17 cellular contexts compared by ENCODE assay signal in genomic region chr11:113663567-113663966, GRCh38. TPM values are rescaled to one million over a fixed set of nuclear protein-coding genes. Genes with fewer than 3 reads are reported as not detected.
A peak's percentile ranks its signal among the peaks of the same experiment; 100 is the strongest.
DNase-seq lines count a peak whose midpoint lies in the region; ATAC-seq and TF ChIP-seq lines count a peak whose summit lies in the region.
"Had no signal": no experiment of that assay in that cellular context is flagged by ENCODE, and none has a peak within 500 bp of the region (broad histone marks: within the 10 kb centered on the region; RNA-seq: fewer than 3 reads in every experiment).

No MANE protein-coding gene starts in this region.

- H3K4me1 Mint-ChIP-seq in activated T-cell treated with anti-CD3 and anti-CD28 coated beads, Interleukin-2, amount 50 U/mL, for 72 hours (ENCODE audit: low read depth) = no peaks in the 10 kb centered on the region
- H3K4me1 Mint-ChIP-seq in stimulated activated memory B cell treated with anti-CD40 and anti-IgM and Interleukin-4, amounts not matched to agents 10 μg/mL and 1 μg/mL and 100 μg/mL, for 72 hours = no peaks in the 10 kb centered on the region

- TF ChIP-seq CTCF in Panc1 (IDR thresholded peaks at IDR 0.05) = no peak

- no peaks in the 10 kb centered on the region for H3K36me3 ChIP-seq in Panc1 (ENCODE audit: control insufficient read depth, insufficient read depth, low read length)
- H3K36me3 ChIP-seq: lower lobe of right lung had no signal

- no peak for DNase-seq in activated T-cell treated with anti-CD3 and anti-CD28 coated beads, Interleukin-2, amount 50 U/mL, for 72 hours
- DNase-seq in activated T-cell treated with anti-CD3 and anti-CD28 coated beads for 4 hours = no peak
- no peak for DNase-seq in Panc1 (ENCODE audit: low read depth, low spot score)
- no peak for DNase-seq in epithelial cell of prostate (ENCODE audit: low read depth, low spot score)
- no peak for DNase-seq in NCI-H1436 treated with DMSO at 0.1 percent for 48 hours (lab: John Stamatoyannopoulos, UW)
- no peak for DNase-seq in stimulated activated CD4-positive, alpha-beta T cell treated with anti-CD3 and anti-CD28 coated beads, Interleukin-1b, Interleukin-23, amount 100 ng/mL, for 48 hours
- DNase-seq: activated CD4-positive, alpha-beta T cell treated with anti-CD3 and anti-CD28 coated beads for 4 hours; activated CD8-positive, alpha-beta memory T cell treated with anti-CD3 and anti-CD28 coated beads, Interleukin-2, amount 50 U/mL, for 4 hours; caudate nucleus; effector CD8-positive, alpha-beta T cell; lower lobe of right lung; Right ventricle myocardium superior; T-helper 9 cell had no signal

- POLR2A ChIA-PET in Panc1 (lab: Charles Lee) = no interaction called here

- in situ Hi-C loops in Panc1 (cut with HindIII; ENCODE audit: low pct_unique_long_range_greater_than_20kb, low sequenced_read_pairs) = no loop called here

- CTCF ChIA-PET in Panc1 (lab: Charles Lee) = no interaction called here

- peaks cover 2 to 4% of the 10 kb centered on the region in 2 donors for H3K36me3 Mint-ChIP-seq in activated T-cell treated with anti-CD3 and anti-CD28 coated beads, Interleukin-2, amount 50 U/mL, for 72 hours (ENCODE audit: insufficient read depth in 2 of 2)
- H3K36me3 Mint-ChIP-seq in stimulated activated memory B cell treated with anti-CD40 and anti-IgM and Interleukin-4, amounts not matched to agents 10 μg/mL and 1 μg/mL and 100 μg/mL, for 72 hours = no peaks in the 10 kb centered on the region

- no peak overlapping the region for H3K4me3 Mint-ChIP-seq in activated T-cell treated with anti-CD3 and anti-CD28 coated beads, Interleukin-2, amount 50 U/mL, for 72 hours
- H3K4me3 Mint-ChIP-seq in stimulated activated memory B cell treated with anti-CD40 and anti-IgM and Interleukin-4, amounts not matched to agents 10 μg/mL and 1 μg/mL and 100 μg/mL, for 72 hours = no peak overlapping the region

- no TSS peak for BruUV-seq in Panc1 (replicated peaks; lab: Mats Ljungman, UMichigan)

- peak; percentile 44 to 60 for ATAC-seq in activated T-cell treated with anti-CD3 and anti-CD28 coated beads, Interleukin-2, amount 50 U/mL, for 72 hours (replicated peaks in 1 of 2)
- ATAC-seq in Panc1 = no peak
- peak; percentile 16 for ATAC-seq in stimulated activated memory B cell treated with anti-CD40 and anti-IgM and Interleukin-4, amounts not matched to agents 10 μg/mL and 1 μg/mL and 100 μg/mL, for 72 hours
- no peak for ATAC-seq in HG03565 (IDR thresholded peaks at IDR 0.05; ENCODE audit: unreplicated experiment)
- ATAC-seq: activated naive CD4-positive, alpha-beta T cell treated with anti-CD3 and anti-CD28 coated beads, Interleukin-2, amount 50 U/mL, for 72 hours; lower lobe of right lung had no signal

- H3K27ac ChIP-seq in Panc1 (ENCODE audit: low read length) = peak overlapping the region; percentile 96
- H3K27ac ChIP-seq in epithelial cell of prostate = peak overlapping the region; percentile 86
- H3K27ac ChIP-seq: lower lobe of right lung had no signal

- H3K9me3 Mint-ChIP-seq in activated T-cell treated with anti-CD3 and anti-CD28 coated beads, Interleukin-2, amount 50 U/mL, for 72 hours = peaks cover 3% of the 10 kb centered on the region in 2 donors
- peaks cover 11% of the 10 kb centered on the region for H3K9me3 Mint-ChIP-seq in stimulated activated memory B cell treated with anti-CD40 and anti-IgM and Interleukin-4, amounts not matched to agents 10 μg/mL and 1 μg/mL and 100 μg/mL, for 72 hours

- peaks cover 16% of the 10 kb centered on the region for H3K27me3 Mint-ChIP-seq in activated T-cell treated with anti-CD3 and anti-CD28 coated beads, Interleukin-2, amount 50 U/mL, for 72 hours (ENCODE audit: low read depth)
- H3K27me3 Mint-ChIP-seq in stimulated activated memory B cell treated with anti-CD40 and anti-IgM and Interleukin-4, amounts not matched to agents 10 μg/mL and 1 μg/mL and 100 μg/mL, for 72 hours = no peaks in the 10 kb centered on the region

- H3K27ac Mint-ChIP-seq in activated T-cell treated with anti-CD3 and anti-CD28 coated beads, Interleukin-2, amount 50 U/mL, for 72 hours = no peak overlapping the region
- no peak overlapping the region for H3K27ac Mint-ChIP-seq in stimulated activated memory B cell treated with anti-CD40 and anti-IgM and Interleukin-4, amounts not matched to agents 10 μg/mL and 1 μg/mL and 100 μg/mL, for 72 hours
- H3K27ac Mint-ChIP-seq: activated naive CD4-positive, alpha-beta T cell treated with anti-CD3 and anti-CD28 coated beads, Interleukin-2, amount 50 U/mL, for 72 hours had no signal

- no peak overlapping the region for H3K4me3 ChIP-seq in Panc1 (ENCODE audit: low read depth in 2 of 2, low read length in 2 of 2)
- H3K4me3 ChIP-seq: lower lobe of right lung had no signal

- H3K4me1 ChIP-seq in Panc1 (ENCODE audit: control insufficient read depth, insufficient read depth, low read length) = peaks cover 17% of the 10 kb centered on the region
- H3K4me1 ChIP-seq: lower lobe of right lung had no signal

- intact Hi-C loops in Panc1 (cut with micrococcal nuclease; ENCODE audit: unreplicated experiment) = no loop called here

- no peaks in the 10 kb centered on the region for H3K27me3 ChIP-seq in Panc1 (ENCODE audit: control insufficient read depth, insufficient read depth, low read length)

- H3K9me3 ChIP-seq in Panc1 (ENCODE audit: control insufficient read depth, insufficient read depth, low read depth, low read length) = peaks cover 12% of the 10 kb centered on the region

RNA-seq across cellular contexts. Expression of gene TMPRSS5, which starts 42.5 kb away (rescaled TPM):
- total RNA-seq in activated T-cell treated with anti-CD3 and anti-CD28 coated beads, Interleukin-2, amount 50 U/mL, for 72 hours = 1 to 10 TPM in 1 of 2 donors, under 1 TPM in 1; 0.51 to 1.3 TPM
- 0.85 TPM for total RNA-seq in Panc1 (2021; ENCODE audit: unreplicated experiment)
- polyA plus RNA-seq in Panc1 (2012; ENCODE audit: insufficient read length) = 0.82 TPM
- total RNA-seq: renal cortical epithelial cell had no signal

Comparison
In these comparisons a context has a peak if more than half of its experiments do, and no peak if none do; other contexts are left out.
1. ATAC-seq: peak in activated T-cell treated with anti-CD3 and anti-CD28 coated beads, Interleukin-2, amount 50 U/mL, for 72 hours (2 of 2) and stimulated activated memory B cell treated with anti-CD40 and anti-IgM and Interleukin-4, amounts not matched to agents 10 μg/mL and 1 μg/mL and 100 μg/mL, for 72 hours (single experiment); none in Panc1 (single experiment) and HG03565 (single experiment).